14 cellular contexts compared by ENCODE assay signal in the genomic region with DNA sequence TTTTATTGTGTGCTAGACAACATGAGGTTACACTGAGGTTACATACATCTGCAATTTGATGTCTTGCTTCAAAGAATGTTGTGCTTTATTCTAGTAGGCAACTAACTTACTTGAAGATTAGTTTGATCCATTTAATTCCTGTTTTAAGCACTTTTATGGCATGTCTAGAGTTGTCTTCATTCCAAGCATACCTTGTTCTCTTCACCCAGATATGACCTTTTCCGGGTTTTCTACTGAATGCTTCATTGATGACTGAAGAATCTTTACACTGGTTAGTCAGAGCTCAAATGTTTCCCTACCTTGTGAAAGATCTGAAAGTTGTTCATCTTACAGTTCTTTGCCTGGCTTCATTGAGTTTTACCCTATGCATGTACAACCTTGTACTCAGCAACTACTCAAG.
DNase-seq lines count a peak whose midpoint lies in the region; ATAC-seq and TF ChIP-seq lines count a peak whose summit lies in the region.
"Had no signal": no experiment of that assay in that cellular context is flagged by ENCODE, and none has a peak within 500 bp of the region (broad histone marks: within the 10 kb centered on the region; RNA-seq: fewer than 3 reads in every experiment).

No MANE protein-coding gene starts in this region.

- H3K4me2 ChIP-seq in PC-3 (ENCODE audit: low read length) (peak overlapping the region; percentile 12), osteoblast (ENCODE audit: insufficient read depth, low read length) (peak overlapping the region; percentile 26)

- H3K27me3 ChIP-seq in PC-3 (ENCODE audit: low read length), result no peaks in the 10 kb centered on the region
- no peaks in the 10 kb centered on the region for H3K27me3 ChIP-seq in osteoblast (ENCODE audit: insufficient read depth, low read length)
- H3K27me3 ChIP-seq: uterus had no signal

- POLR2A ChIA-PET in PC-3 (lab: Charles Lee; ENCODE audit: unreplicated experiment), result no interaction called here

- no peak for TF ChIP-seq CTCF in PC-3 (conservative IDR thresholded peaks at IDR 0.05; ENCODE audit: low read depth, low read length)
- TF ChIP-seq CTCF in osteoblast (IDR thresholded peaks at IDR 0.05; ENCODE audit: extremely low read depth, low read depth, low read length), result no peak

- no TSS peak for BruUV-seq in PC-3 (replicated peaks; lab: Mats Ljungman, UMichigan)

- no peaks in the 10 kb centered on the region for H3K36me3 ChIP-seq in PC-3 (ENCODE audit: low read depth, low read length)
- H3K36me3 ChIP-seq in osteoblast (ENCODE audit: insufficient read depth, low read length), result no peaks in the 10 kb centered on the region
- H3K36me3 ChIP-seq: uterus had no signal

- H4K20me1 ChIP-seq in PC-3 (ENCODE audit: low read length) (no peaks in the 10 kb centered on the region), osteoblast (ENCODE audit: insufficient read depth, low read length) (no peaks in the 10 kb centered on the region)

- intact Hi-C loops in PC-3 (cut with micrococcal nuclease), result no loop called here

- H3K79me2 ChIP-seq in PC-3 (ENCODE audit: low read length) (no peaks in the 10 kb centered on the region), osteoblast (ENCODE audit: insufficient read depth, low read length) (no peaks in the 10 kb centered on the region)

- H3F3A ChIP-seq in PC-3 (ENCODE audit: low read length, unreplicated experiment), result no peaks in the 10 kb centered on the region

- H3K27ac ChIP-seq in PC-3 (ENCODE audit: low read length), result no peak overlapping the region
- peak overlapping the region; percentile 90 for H3K27ac ChIP-seq in epithelial cell of prostate
- H3K27ac ChIP-seq in osteoblast (ENCODE audit: low read depth, low read length), result no peak overlapping the region
- H3K27ac ChIP-seq: uterus had no signal

- H2AFZ ChIP-seq in PC-3 (ENCODE audit: low read length) (no peak overlapping the region), osteoblast (ENCODE audit: low read length) (no peak overlapping the region)

- H3K4me3 ChIP-seq in PC-3 (ENCODE audit: low read length) (no peak overlapping the region), osteoblast (ENCODE audit: insufficient read depth, low read length) (no peak overlapping the region)
- H3K4me3 ChIP-seq: uterus had no signal

- ATAC-seq in PC-3, result peak; percentile 84
- ATAC-seq: naive thymus-derived CD8-positive, alpha-beta T cell had no signal

- peaks cover 14% of the 10 kb centered on the region for H3K4me1 ChIP-seq in PC-3 (ENCODE audit: insufficient read depth, low read length)
- H3K4me1 ChIP-seq in osteoblast (ENCODE audit: insufficient read depth, low read length), result peaks cover 15% of the 10 kb centered on the region
- H3K4me1 ChIP-seq: uterus had no signal

- no peak for TF ChIP-seq POLR2A in erythroblast (IDR thresholded peaks at IDR 0.05; ENCODE audit: low read length)

- DNase-seq in DMS53 (lab: John Stamatoyannopoulos, UW) (peak; percentile 50), PC-3 (peak; percentile 89), epithelial cell of prostate (ENCODE audit: low read depth, low spot score) (peak; percentile 75), osteoblast (ENCODE audit: insufficient read length, low spot score, missing footprints) (peak; percentile 74), NCI-H1694 (lab: John Stamatoyannopoulos, UW) (no peak), cerebellar nuclear complex (lab: John Stamatoyannopoulos, UW) (no peak), globus pallidus (ENCODE audit: low spot score) (no peak), erythroblast (lab: John Stamatoyannopoulos, UW) (no peak)
- DNase-seq: immature natural killer cell; naive thymus-derived CD8-positive, alpha-beta T cell; NCI-H2029 treated with DMSO at 0.1 percent for 48 hours; OCI-M1; stimulated activated CD4-positive, alpha-beta T cell treated with anti-CD3 and anti-CD28 coated beads, Interleukin-12 subunit alpha, Interleukin-12 subunit beta, amount 100 ng/mL, for 4 hours; uterus had no signal

- no peak overlapping the region for H3K9ac ChIP-seq in PC-3 (ENCODE audit: low read length)

- no peaks in the 10 kb centered on the region for H3K9me2 ChIP-seq in PC-3 (replicated peaks; ENCODE audit: low read length)

- CTCF ChIA-PET in PC-3 (lab: Charles Lee), result no interaction called here

- no peaks in the 10 kb centered on the region for H3K9me3 ChIP-seq in PC-3 (ENCODE audit: low read length)
- H3K9me3 ChIP-seq in osteoblast (ENCODE audit: low read depth, low read length), result no peaks in the 10 kb centered on the region
- H3K9me3 ChIP-seq: uterus had no signal

Comparison
In these comparisons a context has a peak if more than half of its experiments do, and no peak if none do; other contexts are left out.
1. DNase-seq: peak in DMS53 (single experiment), PC-3 (single experiment), epithelial cell of prostate (single experiment) and osteoblast (single experiment); none in NCI-H1694 (single experiment), cerebellar nuclear complex (0 of 2), globus pallidus (single experiment) and erythroblast (0 of 2).